ENCODE assay signal across 31 cellular contexts in the genomic region with DNA sequence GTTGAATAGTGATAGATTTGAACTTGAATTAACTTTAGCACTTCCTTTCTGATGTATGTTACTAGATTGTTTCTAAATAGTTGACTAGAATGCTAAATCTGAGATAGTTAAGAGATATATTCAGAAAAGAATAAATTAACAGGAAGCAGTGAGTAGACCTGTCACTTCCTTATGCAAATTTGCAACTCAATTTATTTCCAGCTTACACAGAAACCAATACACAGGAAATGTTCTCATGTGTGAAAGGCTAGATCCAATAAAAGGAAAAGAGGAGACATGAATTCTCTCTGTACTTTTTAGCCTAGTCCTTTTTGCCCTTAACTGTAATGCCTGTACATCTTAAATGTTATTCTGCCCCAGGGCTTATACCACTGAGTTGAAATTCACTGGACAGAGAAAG.
"Had no signal": no experiment of that assay in that cellular context is flagged by ENCODE, and none has a peak within 500 bp of the region (broad histone marks: within the 10 kb centered on the region; RNA-seq: fewer than 3 reads in every experiment).

No MANE protein-coding gene starts in this region.

- H3K27me3 Mint-ChIP-seq: activated CD4-positive, alpha-beta memory T cell treated with anti-CD3 and anti-CD28 coated beads, Interleukin-2, amount 10 ng/mL, durations not matched to agents 7 days and 5 days; activated naive CD8-positive, alpha-beta T cell treated with anti-CD3 and anti-CD28 coated beads for 36 hours; activated T-helper 17 cell treated with anti-CD3 and anti-CD28 coated beads, Interleukin-2, amount 50 U/mL, for 72 hours; central memory CD8-positive, alpha-beta T cell had no signal

- H3K36me3 ChIP-seq: ascending aorta, cardiac muscle cell, colonic mucosa, MG63 had no signal

- H3K4me1 ChIP-seq: ascending aorta, colonic mucosa had no signal

- DNase-seq: activated CD4-positive, alpha-beta memory T cell treated with anti-CD3 and anti-CD28 coated beads, Interleukin-2, amount 10 ng/mL, durations not matched to agents 7 days and 5 days; activated CD4-positive, alpha-beta T cell treated with anti-CD3 and anti-CD28 coated beads for 48 hours; activated CD8-positive, alpha-beta memory T cell treated with anti-CD3 and anti-CD28 coated beads for 24 hours; activated effector memory CD4-positive, alpha-beta T cell treated with anti-CD3 and anti-CD28 coated beads, Interleukin-2, amount 50 U/mL, for 16 hours; activated naive CD4-positive, alpha-beta T cell; activated naive CD4-positive, alpha-beta T cell treated with anti-CD3 and anti-CD28 coated beads, Interleukin-2, amount 50 U/mL, for 16 hours; activated naive CD8-positive, alpha-beta T cell treated with anti-CD3 and anti-CD28 coated beads for 36 hours; activated T-cell treated with anti-CD3 and anti-CD28 coated beads, Interleukin-2, amount 50 U/mL, for 1 hour; activated T-cell treated with anti-CD3 and anti-CD28 coated beads, Interleukin-2, amount 50 U/mL, for 72 hours; amygdala; colonic mucosa; MG63; NCI-H1092 treated with DMSO at 0.1 percent for 48 hours; NCI-H1417; NCI-H146; NCI-H187; NCI-H2029 treated with DMSO at 0.1 percent for 48 hours; NCI-H2107; NCI-H2171; NCI-H510A; NCI-H526; NCI-H748 treated with DMSO at 0.1 percent for 48 hours; NK-92 treated with Interleukin-12 subunit alpha and Interleukin-12 subunit beta, amount 100 ng/mL, for 24 hours; Right ventricle myocardium superior had no signal

- H3K4me1 Mint-ChIP-seq: activated CD4-positive, alpha-beta memory T cell treated with anti-CD3 and anti-CD28 coated beads, Interleukin-2, amount 10 ng/mL, durations not matched to agents 7 days and 5 days; activated naive CD8-positive, alpha-beta T cell treated with anti-CD3 and anti-CD28 coated beads for 36 hours; activated T-helper 17 cell treated with anti-CD3 and anti-CD28 coated beads, Interleukin-2, amount 50 U/mL, for 72 hours; central memory CD8-positive, alpha-beta T cell; WTC11 had no signal

- ATAC-seq: activated CD4-positive, CD25-positive, alpha-beta regulatory T cell treated with anti-CD3 and anti-CD28 coated beads, Interleukin-2, amount 50 U/mL, for 24 hours; activated T-cell treated with anti-CD3 and anti-CD28 coated beads, Interleukin-2, amount 50 U/mL, for 72 hours; activated T-helper 17 cell treated with anti-CD3 and anti-CD28 coated beads, Interleukin-2, amount 50 U/mL, for 72 hours; WTC11 had no signal

- H3K27ac ChIP-seq: ascending aorta, cardiac muscle cell, colonic mucosa had no signal

- H3K9me3 Mint-ChIP-seq: activated CD4-positive, alpha-beta memory T cell treated with anti-CD3 and anti-CD28 coated beads, Interleukin-2, amount 10 ng/mL, durations not matched to agents 7 days and 5 days; activated naive CD8-positive, alpha-beta T cell treated with anti-CD3 and anti-CD28 coated beads for 36 hours; activated T-cell treated with anti-CD3 and anti-CD28 coated beads, Interleukin-2, amount 50 U/mL, for 72 hours; T-helper 2 cell treated with Interferon-gamma antibody and Interleukin-4, amounts not matched to agents 5 μg/mL and 100 μg/mL, for 36 hours had no signal

- H3K9me3 ChIP-seq: ascending aorta, colonic mucosa, MG63 had no signal

- H3K4me3 Mint-ChIP-seq: activated CD4-positive, alpha-beta memory T cell treated with anti-CD3 and anti-CD28 coated beads, Interleukin-2, amount 10 ng/mL, durations not matched to agents 7 days and 5 days; activated naive CD8-positive, alpha-beta T cell treated with anti-CD3 and anti-CD28 coated beads for 36 hours; activated T-cell treated with anti-CD3 and anti-CD28 coated beads, Interleukin-2, amount 50 U/mL, for 72 hours; activated T-helper 17 cell treated with anti-CD3 and anti-CD28 coated beads, Interleukin-2, amount 50 U/mL, for 72 hours; central memory CD8-positive, alpha-beta T cell; T-helper 2 cell treated with Interferon-gamma antibody and Interleukin-4, amounts not matched to agents 5 μg/mL and 100 μg/mL, for 36 hours; WTC11 had no signal

- H3K27ac Mint-ChIP-seq: activated CD4-positive, alpha-beta memory T cell treated with anti-CD3 and anti-CD28 coated beads, Interleukin-2, amount 10 ng/mL, durations not matched to agents 7 days and 5 days; activated naive CD8-positive, alpha-beta T cell treated with anti-CD3 and anti-CD28 coated beads for 36 hours; activated T-cell treated with anti-CD3 and anti-CD28 coated beads, Interleukin-2, amount 50 U/mL, for 72 hours; activated T-helper 17 cell treated with anti-CD3 and anti-CD28 coated beads, Interleukin-2, amount 50 U/mL, for 72 hours; T-helper 2 cell treated with Interferon-gamma antibody and Interleukin-4, amounts not matched to agents 5 μg/mL and 100 μg/mL, for 36 hours; WTC11 had no signal

- H3K36me3 Mint-ChIP-seq: activated naive CD8-positive, alpha-beta T cell treated with anti-CD3 and anti-CD28 coated beads for 36 hours; WTC11 had no signal

- H3K4me3 ChIP-seq: ascending aorta, cardiac muscle cell, colonic mucosa, MG63 had no signal

- H3K27me3 ChIP-seq: ascending aorta, cardiac muscle cell, colonic mucosa, MG63 had no signal
